ENCODE assay signal across 14 cellular contexts in genomic region chr15:96320703-96321421, GRCh38. TPM values are rescaled to one million over a fixed set of nuclear protein-coding genes. Genes with fewer than 3 reads are reported as not detected.
DNase-seq lines count a peak whose midpoint lies in the region; TF ChIP-seq lines count a peak whose summit lies in the region.
"Had no signal": no experiment of that assay in that cellular context is flagged by ENCODE, and none has a peak within 500 bp of the region (broad histone marks: within the 10 kb centered on the region; RNA-seq: fewer than 3 reads in every experiment).

No MANE protein-coding gene starts in this region.

- H3K27me3 ChIP-seq in right atrium auricular region (no peaks in the 10 kb centered on the region), uterus (peaks cover 0 to 4% of the 10 kb centered on the region in 2 donors)

- in situ Hi-C loops in GM13977 (cut with MboI; ENCODE audit: low pct_unique_long_range_greater_than_20kb, low sequenced_read_pairs, unreplicated experiment): no loop called here

- peaks cover 14% of the 10 kb centered on the region for H3K36me3 Mint-ChIP-seq in osteocyte (ENCODE audit: unreplicated experiment)
- H3K36me3 Mint-ChIP-seq: activated naive CD8-positive, alpha-beta T cell treated with anti-CD3 and anti-CD28 coated beads for 36 hours had no signal

- H3K4me1 ChIP-seq in right atrium auricular region (peaks cover 0 to 20% of the 10 kb centered on the region in 2 donors), uterus (no peaks in the 10 kb centered on the region)

- no peaks in the 10 kb centered on the region for H3K36me3 ChIP-seq in right atrium auricular region
- H3K36me3 ChIP-seq in uterus: no peaks in the 10 kb centered on the region

- DNase-seq in right atrium auricular region (ENCODE audit: low spot score): no peak
- DNase-seq in cardiac septum (ENCODE audit: low spot score): no peak
- DNase-seq in foreskin fibroblast: peak in 1 of 2 donors; percentile 31
- no peak for DNase-seq in osteocyte (ENCODE audit: extremely low spot score, unreplicated experiment)
- no peak for DNase-seq in uterus
- DNase-seq in GM13977 (ENCODE audit: low spot score): no peak
- DNase-seq in NCI-H446 (lab: John Stamatoyannopoulos, UW): no peak
- DNase-seq in NCI-H510A (lab: John Stamatoyannopoulos, UW): no peak
- DNase-seq: activated CD4-positive, alpha-beta T cell treated with anti-CD3 and anti-CD28 coated beads, Interleukin-2, amount 50 U/mL, for 4 hours; activated naive CD8-positive, alpha-beta T cell treated with anti-CD3 and anti-CD28 coated beads for 36 hours; EL had no signal

- H3K4me3 ChIP-seq in right atrium auricular region: peak overlapping the region; percentile 46 to 70
- H3K4me3 ChIP-seq in foreskin fibroblast (ENCODE audit: low read depth in 1 of 2, low read length in 2 of 2): peak overlapping the region; percentile 29 to 52
- peak overlapping the region; percentile 69 to 73 for H3K4me3 ChIP-seq in uterus
- H3K4me3 ChIP-seq: SK-N-MC had no signal

- H3K9me3 ChIP-seq in right atrium auricular region: no peaks in the 10 kb centered on the region
- no peaks in the 10 kb centered on the region for H3K9me3 ChIP-seq in uterus
- H3K9me3 ChIP-seq: A549 had no signal

- TF ChIP-seq CTCF in right atrium auricular region (IDR thresholded peaks at IDR 0.05) (no peak), foreskin fibroblast (IDR thresholded peaks at IDR 0.05; ENCODE audit: low read depth, low read length) (no peak), osteocyte (IDR thresholded peaks at IDR 0.05) (no peak), uterus (IDR thresholded peaks at IDR 0.05) (no peak), GM13977 (IDR thresholded peaks at IDR 0.05; ENCODE audit: extremely low read depth, insufficient read depth, missing control alignments) (no peak)

- H3K27ac ChIP-seq in right atrium auricular region (peak overlapping the region; percentile 94 to 95), uterus (peak overlapping the region; percentile 98 to 100)
- H3K27ac ChIP-seq: A549, SK-N-MC had no signal

- H3K4me3 Mint-ChIP-seq in osteocyte (ENCODE audit: unreplicated experiment): peak overlapping the region; percentile 67
- H3K4me3 Mint-ChIP-seq: activated naive CD8-positive, alpha-beta T cell treated with anti-CD3 and anti-CD28 coated beads for 36 hours; natural killer cell treated with Interleukin-12 subunit alpha and Interleukin-12 subunit beta and Interleukin-15 and Interleukin-18, amount 100 ng/mL, for 72 hours had no signal

- H3K27ac Mint-ChIP-seq in osteocyte (ENCODE audit: unreplicated experiment): peak overlapping the region; percentile 67
- H3K27ac Mint-ChIP-seq: activated naive CD8-positive, alpha-beta T cell treated with anti-CD3 and anti-CD28 coated beads for 36 hours; natural killer cell treated with Interleukin-12 subunit alpha and Interleukin-12 subunit beta and Interleukin-15 and Interleukin-18, amount 100 ng/mL, for 72 hours had no signal

- no peaks in the 10 kb centered on the region for H3K27me3 Mint-ChIP-seq in osteocyte (ENCODE audit: unreplicated experiment)

- intact Hi-C loops in cardiac septum (cut with DNase I) (loop anchor here (10.0 kb wide), 3 partner anchors 476 to 1186 kb away; no protein-coding TSS in a partner anchor), uterus (cut with DNase I; ENCODE audit: low total_unique reads) (loop anchor here (10.0 kb wide), 2 partner anchors 136 to 1056 kb away; no protein-coding TSS in a partner anchor)

- TF ChIP-seq POLR2A in uterus (IDR thresholded peaks at IDR 0.05): no peak

- H3K9me3 Mint-ChIP-seq in osteocyte (ENCODE audit: unreplicated experiment): no peaks in the 10 kb centered on the region
- H3K9me3 Mint-ChIP-seq: activated naive CD8-positive, alpha-beta T cell treated with anti-CD3 and anti-CD28 coated beads for 36 hours; natural killer cell treated with Interleukin-12 subunit alpha and Interleukin-12 subunit beta and Interleukin-15 and Interleukin-18, amount 100 ng/mL, for 72 hours had no signal

- H3K4me1 Mint-ChIP-seq in osteocyte (ENCODE audit: unreplicated experiment): peaks cover 62% of the 10 kb centered on the region
- H3K4me1 Mint-ChIP-seq: activated naive CD8-positive, alpha-beta T cell treated with anti-CD3 and anti-CD28 coated beads for 36 hours had no signal

RNA-seq across cellular contexts. Expression of gene NR2F2, which starts 9.6 kb away (rescaled TPM):
- 10 to 100 TPM; 25.0 to 26.7 TPM for total RNA-seq in right atrium auricular region
- 21.0 TPM for total RNA-seq in cardiac septum
- 286 and 292 TPM in 2 replicates for total RNA-seq in osteocyte
- total RNA-seq in uterus: 100 to 1,000 TPM in 1 of 4 donors, 10 to 100 TPM in 3; 23.6 to 255 (median 51.9) TPM
- total RNA-seq: activated naive CD8-positive, alpha-beta T cell treated with anti-CD3 and anti-CD28 coated beads for 36 hours; natural killer cell treated with Interleukin-12 subunit alpha and Interleukin-12 subunit beta and Interleukin-15 and Interleukin-18, amount 100 ng/mL, for 72 hours had no signal
